In the genomic region with DNA sequence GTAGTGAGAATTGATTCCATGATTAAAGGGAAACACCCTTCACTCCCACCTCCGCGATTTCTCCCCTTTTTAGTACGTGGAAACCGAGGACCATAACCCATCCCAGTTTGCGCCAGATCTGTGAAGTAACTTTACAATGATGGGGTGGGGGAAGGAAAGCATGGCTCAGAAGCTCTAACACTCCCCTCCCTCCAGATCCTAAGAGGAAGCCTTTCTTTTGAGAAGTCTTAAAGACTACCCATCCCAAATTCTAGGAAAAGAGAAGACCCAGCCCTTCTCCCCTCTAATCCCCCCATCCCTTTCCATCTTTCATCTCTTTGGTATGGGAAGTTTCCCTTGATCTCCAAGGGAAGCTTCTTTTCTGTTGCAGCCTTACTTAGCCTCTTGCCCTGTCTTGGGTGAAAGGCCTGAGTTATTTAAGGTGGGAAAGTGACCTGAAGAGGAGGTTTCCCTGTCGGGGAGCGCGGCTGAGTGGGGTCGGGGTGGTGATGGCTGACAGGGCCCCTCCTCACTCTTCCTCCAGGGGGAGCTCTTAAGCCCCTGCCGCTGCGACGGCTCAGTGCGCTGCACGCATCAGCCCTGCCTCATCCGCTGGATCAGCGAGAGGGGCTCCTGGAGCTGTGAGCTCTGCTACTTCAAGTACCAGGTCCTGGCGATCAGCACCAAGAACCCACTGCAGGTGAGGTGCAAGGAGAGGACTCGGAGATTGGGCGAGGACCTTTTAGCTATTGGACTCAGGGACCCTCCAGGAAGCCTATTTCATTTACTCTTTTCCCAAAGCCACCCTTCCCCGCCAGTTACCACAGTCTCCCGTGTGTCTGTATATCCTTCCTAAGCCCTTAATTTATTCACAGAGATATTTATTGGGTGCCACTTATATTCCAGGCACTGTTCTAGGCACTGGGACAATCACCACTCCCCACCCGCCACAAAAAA, we compare ENCODE assay signal across 8 cellular contexts. TPM values are rescaled to one million over a fixed set of nuclear protein-coding genes. Genes with fewer than 3 reads are reported as not detected.
DNase-seq lines count a peak whose midpoint lies in the region; ATAC-seq and TF ChIP-seq lines count a peak whose summit lies in the region.

No MANE protein-coding gene starts in this region.

- H3K27me3 ChIP-seq in Caco-2 (replicated peaks; ENCODE audit: control insufficient read depth, insufficient read depth, low read length): no peaks in the 10 kb centered on the region
- H3K27me3 ChIP-seq in SJSA1 (replicated peaks): peaks cover 29% of the 10 kb centered on the region

- H3K4me1 Mint-ChIP-seq in Caco-2 (ENCODE audit: low read depth, unreplicated experiment): peaks cover 20% of the 10 kb centered on the region

- peak in 1 of 2 experiments; percentile 52 for DNase-seq in Caco-2
- peak; percentile 90 to 99 for DNase-seq in SJSA1 (ENCODE audit: low read depth in 1 of 2, low spot score in 2 of 2)
- peak in 1 of 2 donors; percentile 80 for DNase-seq in activated naive CD4-positive, alpha-beta T cell treated with anti-CD3 and anti-CD28 coated beads, Interleukin-2, amount 50 U/mL, for 72 hours (ENCODE audit: low spot score in 2 of 2)
- peak; percentile 86 for DNase-seq in iPS-NIHi7 (ENCODE audit: extremely low spot score)
- DNase-seq in stimulated activated CD4-positive, alpha-beta T cell treated with anti-CD3 and anti-CD28 coated beads, Interleukin-4, amount 100 ng/mL, for 4 hours: peak; percentile 65 to 70
- no peak for DNase-seq in SW480 (ENCODE audit: low spot score)

- CTCF ChIA-PET in Caco-2 (lab: Charles Lee): interaction anchor here (0.6 to 2.0 kb wide), 4 partner anchors 8 to 229 kb away, joined by 4 to 8 read pairs (median 6); a partner anchor contains a TSS

- no peaks in the 10 kb centered on the region for H3K27me3 Mint-ChIP-seq in Caco-2 (ENCODE audit: insufficient read depth, unreplicated experiment)

- peak overlapping the region; percentile 82 for H3K4me3 Mint-ChIP-seq in Caco-2 (ENCODE audit: unreplicated experiment)

- peaks cover 21% of the 10 kb centered on the region for H3K36me3 Mint-ChIP-seq in Caco-2 (ENCODE audit: insufficient read depth, unreplicated experiment)
- H3K36me3 Mint-ChIP-seq in activated naive CD4-positive, alpha-beta T cell treated with anti-CD3 and anti-CD28 coated beads, Interleukin-2, amount 50 U/mL, for 72 hours: peaks cover 17 to 19% of the 10 kb centered on the region in 2 donors

- ATAC-seq in HG02588 (IDR thresholded peaks at IDR 0.05; ENCODE audit: unreplicated experiment) (peak; percentile 19), GM18858 (IDR thresholded peaks at IDR 0.05; ENCODE audit: unreplicated experiment) (no peak)
- ATAC-seq in activated naive CD4-positive, alpha-beta T cell treated with anti-CD3 and anti-CD28 coated beads, Interleukin-2, amount 50 U/mL, for 72 hours: peak; percentile 15 to 31

- no peaks in the 10 kb centered on the region for H3K9me3 Mint-ChIP-seq in Caco-2 (ENCODE audit: unreplicated experiment)
- H3K9me3 Mint-ChIP-seq in activated naive CD4-positive, alpha-beta T cell treated with anti-CD3 and anti-CD28 coated beads, Interleukin-2, amount 50 U/mL, for 72 hours: no peaks in the 10 kb centered on the region

- TF ChIP-seq CTCF in Caco-2 (IDR thresholded peaks at IDR 0.05; ENCODE audit: insufficient read depth in 1 of 2, low read depth in 1 of 2, low read length in 1 of 2, severe bottlenecking in 1 of 2, unreplicated experiment in 1 of 2): peak; percentile 41 to 53

- POLR2A ChIA-PET in Caco-2 (lab: Charles Lee): interaction anchor here (0.5 to 1.0 kb wide), 3 partner anchors 8 to 16 kb away, joined by 3 read pairs; a partner anchor contains a TSS

- no peak overlapping the region for H3K27ac Mint-ChIP-seq in Caco-2 (ENCODE audit: unreplicated experiment)
- peak overlapping the region; percentile 52 to 84 for H3K27ac Mint-ChIP-seq in activated naive CD4-positive, alpha-beta T cell treated with anti-CD3 and anti-CD28 coated beads, Interleukin-2, amount 50 U/mL, for 72 hours

- H3K36me3 ChIP-seq in Caco-2 (ENCODE audit: control insufficient read depth, insufficient read depth, low read length): no peaks in the 10 kb centered on the region
- peaks cover 19% of the 10 kb centered on the region for H3K36me3 ChIP-seq in SJSA1

- intact Hi-C loops in Caco-2 (cut with micrococcal nuclease; ENCODE audit: unreplicated experiment): no loop called here

- BruUV-seq in Caco-2 (replicated peaks; lab: Mats Ljungman, UMichigan): no TSS peak

- no peak overlapping the region for H3K27ac ChIP-seq in SJSA1

- 0 out of 2 replicates have a peak, but pooled peaks cover 12% of the 10 kb centered on the region for H3K4me1 ChIP-seq in Caco-2
- H3K4me1 ChIP-seq in SJSA1 (replicated peaks): peaks cover 30% of the 10 kb centered on the region

- no peaks in the 10 kb centered on the region for H3K9me3 ChIP-seq in Caco-2
- no peaks in the 10 kb centered on the region for H3K9me3 ChIP-seq in SJSA1 (replicated peaks)

- H3K4me3 ChIP-seq in Caco-2 (ENCODE audit: low read depth, low read length): peak overlapping the region; percentile 67
- H3K4me3 ChIP-seq in SJSA1: no peak overlapping the region

RNA-seq across cellular contexts. Expression of a gene that starts 1.8 kb away (rescaled TPM):
- total RNA-seq in Caco-2 (2022): 11.0 and 12.0 TPM in 2 replicates
- total RNA-seq in SJSA1 (2014; rRNA removed; shearing (Covaris generic)): 88.7 and 107 TPM in 2 replicates
- total RNA-seq in activated naive CD4-positive, alpha-beta T cell treated with anti-CD3 and anti-CD28 coated beads, Interleukin-2, amount 50 U/mL, for 72 hours: 10 to 100 TPM; 17.4 to 26.4 TPM

RNA-seq across cellular contexts. Expression of a gene that starts 4.6 kb away (rescaled TPM):
- 205 and 210 TPM in 2 replicates for total RNA-seq in Caco-2 (2022)
- 3,953 and 4,723 TPM in 2 replicates for total RNA-seq in SJSA1 (2014; rRNA removed; shearing (Covaris generic))
- 100 to 1,000 TPM; 183 to 191 TPM for total RNA-seq in activated naive CD4-positive, alpha-beta T cell treated with anti-CD3 and anti-CD28 coated beads, Interleukin-2, amount 50 U/mL, for 72 hours

RNA-seq across cellular contexts. Expression of a gene that starts 10.2 kb away (rescaled TPM):
- 6.9 and 7.1 TPM in 2 replicates for total RNA-seq in Caco-2 (2022)
- 12.9 and 21.9 TPM in 2 replicates for total RNA-seq in SJSA1 (2014; rRNA removed; shearing (Covaris generic))
- total RNA-seq in activated naive CD4-positive, alpha-beta T cell treated with anti-CD3 and anti-CD28 coated beads, Interleukin-2, amount 50 U/mL, for 72 hours: 10 to 100 TPM in 1 of 2 donors, 1 to 10 TPM in 1; 7.6 to 14.7 TPM

RNA-seq across cellular contexts. Expression of a gene that starts 11.8 kb away (rescaled TPM):
- total RNA-seq in Caco-2 (2022): 20.6 and 23.3 TPM in 2 replicates
- 429 and 571 TPM in 2 replicates for total RNA-seq in SJSA1 (2014; rRNA removed; shearing (Covaris generic))
- total RNA-seq in activated naive CD4-positive, alpha-beta T cell treated with anti-CD3 and anti-CD28 coated beads, Interleukin-2, amount 50 U/mL, for 72 hours: 10 to 100 TPM in 1 of 2 donors, 1 to 10 TPM in 1; 9.7 to 15.1 TPM

RNA-seq across cellular contexts. Expression of a gene that starts 15.2 kb away (rescaled TPM):
- total RNA-seq in Caco-2 (2022): 34.1 and 37.8 TPM in 2 replicates
- total RNA-seq in SJSA1 (2014; rRNA removed; shearing (Covaris generic)): 173 and 193 TPM in 2 replicates
- 10 to 100 TPM; 21.3 to 28.5 TPM for total RNA-seq in activated naive CD4-positive, alpha-beta T cell treated with anti-CD3 and anti-CD28 coated beads, Interleukin-2, amount 50 U/mL, for 72 hours

Comparison
In these comparisons a context has a peak if more than half of its experiments do, and no peak if none do; other contexts are left out.
1. RNA of a gene that starts 4.6 kb away (total RNA-seq): 3,953 to 4,723 TPM in SJSA1; 205 to 210 TPM in Caco-2 and 183 to 191 TPM in activated naive CD4-positive, alpha-beta T cell treated with anti-CD3 and anti-CD28 coated beads, Interleukin-2, amount 50 U/mL, for 72 hours; every median in the first group is over 10 times any median in the second.